ENCODE assay signal across 26 cellular contexts in the genomic region with DNA sequence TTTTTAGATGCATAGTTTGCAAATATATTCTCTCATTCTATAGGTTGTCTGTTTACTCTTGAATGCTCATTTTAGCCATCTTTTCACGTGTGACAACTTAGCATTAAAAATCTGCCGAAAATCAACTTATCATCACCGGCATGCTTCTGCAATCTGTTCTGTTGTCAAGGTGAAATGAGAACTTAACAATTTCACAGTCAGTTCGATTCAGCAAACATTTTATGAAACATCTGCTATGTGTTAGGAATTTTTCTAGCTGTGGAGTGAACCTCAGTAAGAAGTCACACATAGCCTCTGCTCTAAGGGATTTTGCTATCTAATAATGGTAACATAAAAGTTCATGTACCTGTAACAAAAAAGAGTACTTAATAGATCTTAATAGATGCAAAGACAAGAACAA.
"Had no signal": no experiment of that assay in that cellular context is flagged by ENCODE, and none has a peak within 500 bp of the region (broad histone marks: within the 10 kb centered on the region; RNA-seq: fewer than 3 reads in every experiment).

No MANE protein-coding gene starts in this region.

- H3K36me3 ChIP-seq: colonic mucosa, esophagus muscularis mucosa, esophagus squamous epithelium, gastrocnemius medialis, gastroesophageal sphincter, heart left ventricle, heart right ventricle had no signal

- DNase-seq: colonic mucosa; cortex of kidney; dermis blood vessel endothelial cell; dorsolateral prefrontal cortex; effector CD4-positive, alpha-beta T cell; effector CD8-positive, alpha-beta T cell; effector memory CD4-positive, alpha-beta T cell; effector memory CD8-positive, alpha-beta T cell; endodermal cell; erythroblast; esophagus squamous epithelium; foreskin fibroblast; foreskin keratinocyte; foreskin melanocyte; gastrocnemius medialis; glutamatergic neuron; head of caudate nucleus; heart left ventricle; heart right ventricle had no signal

- H3K27me3 ChIP-seq: colonic mucosa, dorsolateral prefrontal cortex, esophagus squamous epithelium, foreskin keratinocyte, gastrocnemius medialis, gastroesophageal sphincter, heart left ventricle, heart right ventricle had no signal

- H3K4me3 ChIP-seq: colonic mucosa, coronary artery, dorsolateral prefrontal cortex, esophagus muscularis mucosa, esophagus squamous epithelium, gastrocnemius medialis, gastroesophageal sphincter, heart left ventricle, heart right ventricle had no signal

- FAIRE-seq: colon, endothelial cell of umbilical vein had no signal

- H3K27ac ChIP-seq: colonic mucosa, coronary artery, dorsolateral prefrontal cortex, epithelial cell of prostate, esophagus muscularis mucosa, esophagus squamous epithelium, foreskin keratinocyte, gastrocnemius medialis, gastroesophageal sphincter, heart left ventricle, heart right ventricle had no signal

- H3K9me3 ChIP-seq: colonic mucosa, esophagus squamous epithelium, gastrocnemius medialis, gastroesophageal sphincter, heart right ventricle had no signal

- H3K4me1 ChIP-seq: colonic mucosa, esophagus muscularis mucosa, esophagus squamous epithelium, foreskin keratinocyte, gastrocnemius medialis, gastroesophageal sphincter, heart left ventricle, heart right ventricle had no signal

- ATAC-seq: effector memory CD8-positive, alpha-beta T cell; esophagus mucosa; foreskin keratinocyte; gastrocnemius medialis; gastroesophageal sphincter; heart left ventricle; heart right ventricle had no signal
